1 cellular context compared by ENCODE assay signal in the genomic region with DNA sequence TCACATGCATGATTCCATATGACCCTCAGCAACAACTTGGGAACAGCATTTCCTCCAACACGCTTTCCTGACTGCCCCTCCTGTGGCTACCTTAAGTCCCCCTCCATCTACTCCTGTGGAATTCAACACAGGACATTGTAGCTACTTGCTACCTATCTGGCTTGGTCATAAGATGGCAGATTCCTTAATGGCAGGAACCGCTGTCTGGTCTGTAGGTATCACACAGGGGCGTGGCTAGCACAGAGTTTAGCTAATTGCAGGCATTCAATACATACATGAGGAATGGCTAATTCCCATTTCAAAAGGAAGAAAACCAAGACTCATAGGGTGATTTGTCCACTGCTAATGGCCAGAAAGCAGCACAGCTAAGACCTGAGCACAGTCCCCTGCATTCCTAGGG.
A peak's percentile ranks its signal among the peaks of the same experiment; 100 is the strongest.
TF ChIP-seq lines count a peak whose summit lies in the region.

No MANE protein-coding gene starts in this region.

TF ChIP-seq in K562, 482 proteins besides CTCF, POLR2A, EP300 and RAD21:
- TF ChIP-seq YY1 (IDR thresholded peaks at IDR 0.05; ENCODE audit: borderline replicate concordance in 1 of 3, control insufficient read depth in 1 of 3, extremely low read depth in 1 of 3, insufficient read depth in 3 of 3, insufficient read length in 1 of 3, insufficient replicate concordance in 2 of 3, low read depth in 1 of 3, low read length in 2 of 3): no peak
- 0 out of 2 replicates have a peak, but pooled peaks have one; percentile 14 for TF ChIP-seq POLR2G (IDR thresholded peaks at IDR 0.05; ENCODE audit: low read depth, low read length)
- 0 out of 2 replicates have a peak, but pooled peaks have one; percentile 25 for TF ChIP-seq POLR2AphosphoS5 (IDR thresholded peaks at IDR 0.05; ENCODE audit: control insufficient read depth, insufficient read depth, low read depth, low read length)
- peak; percentile 24; the same call in 1 of the 2 replicates for TF ChIP-seq RBFOX2 (IDR thresholded peaks at IDR 0.05; ENCODE audit: low read depth, low read length)
- TF ChIP-seq ZZZ3 (IDR thresholded peaks at IDR 0.05): no peak
